In genomic region chr3:196517142-196517808, GRCh38 we compare ENCODE assay signal across 27 cellular contexts. TPM values are rescaled to one million over a fixed set of nuclear protein-coding genes. Genes with fewer than 3 reads are reported as not detected.
DNase-seq lines count a peak whose midpoint lies in the region; ATAC-seq and TF ChIP-seq lines count a peak whose summit lies in the region.
"Had no signal": no experiment of that assay in that cellular context is flagged by ENCODE, and none has a peak within 500 bp of the region (broad histone marks: within the 10 kb centered on the region; RNA-seq: fewer than 3 reads in every experiment).

No MANE protein-coding gene starts in this region.

- no peaks in the 10 kb centered on the region for H3K79me2 ChIP-seq in mammary epithelial cell (ENCODE audit: insufficient read depth, low read length)

- no peak overlapping the region for H3K27ac ChIP-seq in mammary epithelial cell (ENCODE audit: insufficient read depth, low read depth, low read length)
- no peak overlapping the region for H3K27ac ChIP-seq in prostate gland
- H3K27ac ChIP-seq: C4-2B, right atrium auricular region, upper lobe of left lung had no signal

- H3K4me3 ChIP-seq in mammary epithelial cell (replicated peaks in 1 of 3; ENCODE audit: insufficient read depth in 1 of 3, low read depth in 2 of 3, low read length in 3 of 3) (no peak overlapping the region), prostate gland (no peak overlapping the region)
- H3K4me3 ChIP-seq: right atrium auricular region, smooth muscle cell, upper lobe of left lung had no signal

- H3K4me3 Mint-ChIP-seq in MCF 10A (ENCODE audit: unreplicated experiment) = no peak overlapping the region
- no peak overlapping the region for H3K4me3 Mint-ChIP-seq in WTC11
- H3K4me3 Mint-ChIP-seq: activated CD8-positive, alpha-beta memory T cell treated with anti-CD3 and anti-CD28 coated beads, Interleukin-2, amount 10 ng/mL, durations not matched to agents 7 days and 5 days; activated T-cell treated with anti-CD3 and anti-CD28 coated beads, Interleukin-2, amount 50 U/mL, for 4 hours; effector memory CD8-positive, alpha-beta T cell had no signal

- TF ChIP-seq CTCF in mammary epithelial cell (conservative IDR thresholded peaks at IDR 0.05 in 1 of 2, IDR thresholded peaks at IDR 0.05 in 1 of 2; ENCODE audit: extremely low read depth in 1 of 2, insufficient read depth in 1 of 2, low read depth in 1 of 2, low read length in 2 of 2) (no peak), MCF 10A (IDR thresholded peaks at IDR 0.05; ENCODE audit: unreplicated experiment) (no peak), WTC11 (IDR thresholded peaks at IDR 0.05) (no peak), prostate gland (IDR thresholded peaks at IDR 0.05) (no peak)

- H3K4me1 ChIP-seq in mammary epithelial cell (ENCODE audit: insufficient read depth, low read length) = peaks cover under 1% of the 10 kb centered on the region
- no peaks in the 10 kb centered on the region for H3K4me1 ChIP-seq in prostate gland (replicated peaks)
- H3K4me1 ChIP-seq: right atrium auricular region, upper lobe of left lung had no signal

- H3K36me3 ChIP-seq in mammary epithelial cell (ENCODE audit: insufficient read depth, low read length) (no peaks in the 10 kb centered on the region), prostate gland (no peaks in the 10 kb centered on the region)
- H3K36me3 ChIP-seq: right atrium auricular region, upper lobe of left lung had no signal

- H3K27me3 ChIP-seq in mammary epithelial cell (ENCODE audit: insufficient read depth, low read length) = no peaks in the 10 kb centered on the region
- no peaks in the 10 kb centered on the region for H3K27me3 ChIP-seq in prostate gland (replicated peaks; ENCODE audit: insufficient read depth)
- H3K27me3 ChIP-seq: right atrium auricular region, upper lobe of left lung had no signal

- no peak overlapping the region for H3K9ac ChIP-seq in mammary epithelial cell (ENCODE audit: insufficient read depth, low read length)

- in situ Hi-C loops in mammary epithelial cell (cut with MboI; ENCODE audit: low sequenced_read_pairs in 2 of 2) = loop anchor here (10.0 to 25.0 kb wide), 2 partner anchors 262 to 455 kb away; no protein-coding TSS in a partner anchor

- no peak overlapping the region for H2AFZ ChIP-seq in mammary epithelial cell (ENCODE audit: low read depth, low read length)

- POLR2A ChIA-PET in MCF 10A (lab: Yijun Ruan, JAX) = interaction anchor here (2.9 kb wide), 1 partner anchor 13 kb away, joined by 10 read pairs; the partner anchor contains the start of gene RNF168
- POLR2A ChIA-PET in WTC11 (lab: Charles Lee) = no interaction called here

- DNase-seq in mammary epithelial cell (no peak), MCF 10A (ENCODE audit: unreplicated experiment) (no peak), NCI-H526 (lab: John Stamatoyannopoulos, UW) (peak; percentile 73 to 85), WTC11 (ENCODE audit: low spot score) (no peak), NCI-H1694 (lab: John Stamatoyannopoulos, UW) (no peak), prostate gland (ENCODE audit: low spot score) (no peak)
- no peak for DNase-seq in activated CD4-positive, CD25-positive, alpha-beta regulatory T cell (lab: John Stamatoyannopoulos, UW)
- no peak for DNase-seq in activated CD8-positive, alpha-beta memory T cell treated with anti-CD3 and anti-CD28 coated beads for 24 hours
- DNase-seq: activated CD4-positive, alpha-beta T cell treated with anti-CD3 and anti-CD28 coated beads, Interleukin-2, amount 50 U/mL, for 1 hour; activated CD8-positive, alpha-beta memory T cell treated with anti-CD3 and anti-CD28 coated beads, Interleukin-2, amount 10 ng/mL, durations not matched to agents 7 days and 5 days; activated T-cell treated with anti-CD3 and anti-CD28 coated beads, Interleukin-2, amount 50 U/mL, for 4 hours; central memory CD4-positive, alpha-beta T cell; effector memory CD8-positive, alpha-beta T cell; glutamatergic neuron; KG1; midbrain; naive B cell; stimulated activated naive CD4-positive, alpha-beta T cell; upper lobe of left lung had no signal

- H3K9me3 ChIP-seq in mammary epithelial cell (replicated peaks; ENCODE audit: insufficient read depth, low read length) (peaks cover 14% of the 10 kb centered on the region), prostate gland (no peaks in the 10 kb centered on the region)

- H4K20me1 ChIP-seq in mammary epithelial cell (ENCODE audit: insufficient read depth, low read length) = no peaks in the 10 kb centered on the region

- no peak overlapping the region for H3K4me2 ChIP-seq in mammary epithelial cell (ENCODE audit: insufficient read depth, low read depth, low read length)
- H3K4me2 ChIP-seq: smooth muscle cell had no signal

- peak; percentile 23; the same call in 1 of the 2 replicates for ATAC-seq in WTC11
- ATAC-seq: activated CD8-positive, alpha-beta memory T cell treated with anti-CD3 and anti-CD28 coated beads, Interleukin-2, amount 10 ng/mL, durations not matched to agents 7 days and 5 days; activated T-cell treated with anti-CD3 and anti-CD28 coated beads, Interleukin-2, amount 50 U/mL, for 4 hours; effector memory CD8-positive, alpha-beta T cell had no signal

- TSS peak; percentile 98 for BruUV-seq in mammary epithelial cell (replicated peaks; lab: Mats Ljungman, UMichigan)
- no TSS peak for BruUV-seq in MCF 10A (replicated peaks; lab: Mats Ljungman, UMichigan)

- intact Hi-C loops in mammary epithelial cell (cut with micrococcal nuclease) = no loop called here
- intact Hi-C loops in MCF 10A (cut with micrococcal nuclease) = loop anchor here (5.0 kb wide), 2 partner anchors 310 to 660 kb away; no protein-coding TSS in a partner anchor
- intact Hi-C loops in prostate gland (cut with DNase I) = no loop called here

- dilution Hi-C loops in mammary epithelial cell (cut with HindIII; ENCODE audit: low sequenced_read_pairs) = no loop called here

- no peaks in the 10 kb centered on the region for H3K36me3 Mint-ChIP-seq in MCF 10A (ENCODE audit: insufficient read depth, unreplicated experiment)
- peaks cover 51% of the 10 kb centered on the region for H3K36me3 Mint-ChIP-seq in WTC11

- no peaks in the 10 kb centered on the region for H3K4me1 Mint-ChIP-seq in MCF 10A (ENCODE audit: insufficient read depth, unreplicated experiment)
- peaks cover 8% of the 10 kb centered on the region for H3K4me1 Mint-ChIP-seq in WTC11
- H3K4me1 Mint-ChIP-seq: naive B cell had no signal

- H3K27me3 Mint-ChIP-seq in MCF 10A (ENCODE audit: insufficient read depth, unreplicated experiment) (no peaks in the 10 kb centered on the region), WTC11 (ENCODE audit: low read depth) (peaks cover 18% of the 10 kb centered on the region)

- H3K27ac Mint-ChIP-seq in MCF 10A (ENCODE audit: low read depth, unreplicated experiment) = no peak overlapping the region
- no peak overlapping the region for H3K27ac Mint-ChIP-seq in WTC11
- H3K27ac Mint-ChIP-seq: activated CD8-positive, alpha-beta memory T cell treated with anti-CD3 and anti-CD28 coated beads, Interleukin-2, amount 10 ng/mL, durations not matched to agents 7 days and 5 days; effector memory CD8-positive, alpha-beta T cell; naive B cell had no signal

- 100% methylated on average over 1 of the region's 2 CpGs for WGBS in mammary epithelial cell (ENCODE audit: low coverage, missing lambda C conversion rate)
- WGBS in prostate gland = 84% methylated on average over 2 of the region's 2 CpGs

- H3K9me3 Mint-ChIP-seq in MCF 10A (ENCODE audit: unreplicated experiment) = peaks cover 8% of the 10 kb centered on the region
- H3K9me3 Mint-ChIP-seq in WTC11 = peaks cover 64% of the 10 kb centered on the region

- no peak for TF ChIP-seq POLR2A in prostate gland (IDR thresholded peaks at IDR 0.05)

- CTCF ChIA-PET in mammary epithelial cell (lab: Charles Lee; ENCODE audit: low non-redundant PET) (interaction anchor here (0.7 kb wide), 1 partner anchor 31 kb away, joined by 36 read pairs; no protein-coding TSS in a partner anchor), MCF 10A (lab: Yijun Ruan, JAX) (interaction anchor here (0.6 to 3.7 kb wide), 4 partner anchors 168 to 264 kb away, joined by 4 to 19 read pairs (median 4); no protein-coding TSS in a partner anchor), WTC11 (lab: Charles Lee) (interaction anchor here (0.5 to 3.6 kb wide), 5 partner anchors 12 to 364 kb away, joined by 3 to 12 read pairs (median 3); no protein-coding TSS in a partner anchor)

TF ChIP-seq in WTC11, 78 proteins besides CTCF, POLR2A, EP300 and RAD21 (continues in another document):
- TF ChIP-seq MLX (CRISPR knock-in tag; IDR thresholded peaks at IDR 0.05) (no peak), PRRX2 (CRISPR knock-in tag; IDR thresholded peaks at IDR 0.05) (no peak), RELA (CRISPR knock-in tag; IDR thresholded peaks at IDR 0.05; ENCODE audit: borderline replicate concordance) (no peak)

RNA-seq across cellular contexts. Expression of gene SMCO1, which starts 2.1 kb away (rescaled TPM):
- total RNA-seq in mammary epithelial cell = not detected
- not detected for polyA plus RNA-seq in mammary epithelial cell
- not detected for polyA minus RNA-seq in mammary epithelial cell
- total RNA-seq in MCF 10A (2022) = not detected in 2 replicates
- total RNA-seq in WTC11 (2021) = not detected in 3 replicates
- total RNA-seq in prostate gland = not detected
- total RNA-seq: A172; activated CD8-positive, alpha-beta memory T cell treated with anti-CD3 and anti-CD28 coated beads, Interleukin-2, amount 10 ng/mL, durations not matched to agents 7 days and 5 days; activated T-cell treated with anti-CD3 and anti-CD28 coated beads, Interleukin-2, amount 50 U/mL, for 4 hours; fibroblast of villous mesenchyme; NCI-H460; smooth muscle cell; upper lobe of left lung had no signal
- polyA plus RNA-seq: adipose tissue, keratinocyte, smooth muscle cell had no signal

RNA-seq across cellular contexts. Expression of gene RNF168, which starts 13.7 kb away (rescaled TPM):
- total RNA-seq in mammary epithelial cell (10 to 100 TPM in 1 of 2 donors, 1 to 10 TPM in 1; 6.5 to 22.2 TPM), MCF 10A (2022) (25.0 and 27.0 TPM in 2 replicates), WTC11 (2021) (57.0 to 66.1 TPM (median 57.7 TPM) in 3 replicates), prostate gland (10 to 100 TPM; 17.1 to 30.6 TPM)
- polyA plus RNA-seq in mammary epithelial cell = 2.9 TPM
- 34.7 TPM for polyA minus RNA-seq in mammary epithelial cell

RNA-seq across cellular contexts. Expression of gene WDR53, which starts 51.1 kb away (rescaled TPM):
- total RNA-seq in mammary epithelial cell (10 to 100 TPM in 1 of 2 donors, 1 to 10 TPM in 1; 5.3 to 19.5 TPM), MCF 10A (2022) (14.4 and 18.8 TPM in 2 replicates), WTC11 (2021) (20.0 to 21.4 TPM (median 21.1 TPM) in 3 replicates), prostate gland (10 to 100 TPM in 1 of 2 donors, 1 to 10 TPM in 1; 8.4 to 17.3 TPM)
- polyA plus RNA-seq in mammary epithelial cell = 9.3 TPM
- polyA minus RNA-seq in mammary epithelial cell = 2.8 TPM

RNA-seq across cellular contexts. Expression of gene FBXO45, which starts 51.2 kb away (rescaled TPM):
- total RNA-seq in mammary epithelial cell = 10 to 100 TPM in 1 of 2 donors, 1 to 10 TPM in 1; 9.2 to 13.5 TPM
- polyA plus RNA-seq in mammary epithelial cell = 7.7 TPM
- 3.5 TPM for polyA minus RNA-seq in mammary epithelial cell
- total RNA-seq in MCF 10A (2022) = 13.2 and 16.0 TPM in 2 replicates
- total RNA-seq in WTC11 (2021) = 15.0 to 16.1 TPM (median 15.4 TPM) in 3 replicates
- total RNA-seq in prostate gland = 1 to 10 TPM; 5.7 to 6.1 TPM

Comparison
In these comparisons a context has a peak if more than half of its experiments do, and no peak if none do; other contexts are left out.
1. DNase-seq: peak in NCI-H526 (2 of 2); none in mammary epithelial cell (single experiment), MCF 10A (single experiment), WTC11 (single experiment), NCI-H1694 (single experiment), activated CD4-positive, CD25-positive, alpha-beta regulatory T cell (0 of 4), activated CD8-positive, alpha-beta memory T cell treated with anti-CD3 and anti-CD28 coated beads for 24 hours (single experiment) and prostate gland (single experiment).